In the genomic region with DNA sequence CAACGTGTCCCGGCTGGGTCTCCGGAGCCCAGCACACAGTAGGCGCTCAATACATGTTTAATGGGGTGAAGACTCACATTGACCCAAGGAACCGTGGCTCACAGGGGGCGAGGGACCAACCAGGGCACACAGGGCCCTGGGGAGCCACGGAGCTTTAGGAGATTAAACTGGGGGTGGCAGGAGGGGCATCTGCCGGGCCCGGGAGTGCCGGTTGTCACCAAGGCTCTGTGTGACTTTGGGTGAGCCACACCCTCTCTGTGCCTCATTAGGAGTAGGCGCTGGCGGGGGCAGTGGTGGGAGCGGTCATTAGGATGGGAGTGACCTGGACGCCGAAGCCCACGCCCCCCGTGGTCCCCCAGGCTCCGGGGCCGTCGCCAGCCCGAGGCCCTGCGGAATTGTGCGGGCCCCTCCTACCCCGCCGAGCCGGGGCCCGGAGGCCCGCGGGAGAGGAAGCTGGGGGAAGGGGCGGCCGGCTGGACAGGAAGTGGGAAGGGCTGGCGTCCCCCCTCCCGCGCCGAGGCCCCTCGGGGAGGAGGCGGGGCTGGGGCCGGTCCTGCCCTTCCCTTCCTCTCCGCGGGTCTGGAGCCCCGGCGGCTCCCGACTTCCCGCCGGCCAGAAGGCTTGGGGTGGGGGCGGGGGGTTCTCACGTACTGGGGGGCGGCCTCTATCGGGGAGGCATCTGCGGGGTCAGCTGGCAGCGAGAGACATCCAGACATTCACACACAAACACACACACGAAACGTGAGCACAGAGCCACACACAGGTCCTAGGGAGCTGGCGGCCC, we compare ENCODE assay signal across 1 cellular context.
TF ChIP-seq lines count a peak whose summit lies in the region.

No MANE protein-coding gene starts in this region.

TF ChIP-seq in GM23338, 12 proteins besides CTCF, POLR2A, EP300 and RAD21:
- TF ChIP-seq, protein P1, sequence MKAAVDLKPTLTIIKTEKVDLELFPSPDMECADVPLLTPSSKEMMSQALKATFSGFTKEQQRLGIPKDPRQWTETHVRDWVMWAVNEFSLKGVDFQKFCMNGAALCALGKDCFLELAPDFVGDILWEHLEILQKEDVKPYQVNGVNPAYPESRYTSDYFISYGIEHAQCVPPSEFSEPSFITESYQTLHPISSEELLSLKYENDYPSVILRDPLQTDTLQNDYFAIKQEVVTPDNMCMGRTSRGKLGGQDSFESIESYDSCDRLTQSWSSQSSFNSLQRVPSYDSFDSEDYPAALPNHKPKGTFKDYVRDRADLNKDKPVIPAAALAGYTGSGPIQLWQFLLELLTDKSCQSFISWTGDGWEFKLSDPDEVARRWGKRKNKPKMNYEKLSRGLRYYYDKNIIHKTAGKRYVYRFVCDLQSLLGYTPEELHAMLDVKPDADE (IDR thresholded peaks at IDR 0.05): peak; percentile 48; the same call in 1 of the 2 replicates
- no peak; the same call in none of the 2 replicates for TF ChIP-seq POLR2AphosphoS5 (IDR thresholded peaks at IDR 0.05; ENCODE audit: low read depth)
